ENCODE assay signal across 11 cellular contexts in the genomic region with DNA sequence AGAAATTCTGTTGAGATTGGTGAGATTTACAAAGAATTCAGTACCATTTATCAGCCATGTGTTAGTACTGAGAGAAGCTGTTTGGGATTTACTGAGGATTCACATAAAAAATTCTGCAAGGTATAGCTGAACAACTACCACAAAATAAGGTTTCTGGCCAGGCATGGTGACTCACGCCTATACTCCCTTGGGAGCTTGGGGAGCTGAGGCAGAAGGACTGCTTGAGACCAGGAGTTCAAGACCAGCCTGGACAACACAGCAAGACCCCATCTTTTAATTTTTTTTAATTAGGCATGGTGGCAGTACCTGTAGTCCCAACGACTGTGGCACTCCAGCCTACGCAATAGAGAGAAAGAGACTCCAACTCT.
DNase-seq lines count a peak whose midpoint lies in the region; ATAC-seq and TF ChIP-seq lines count a peak whose summit lies in the region.
"Had no signal": no experiment of that assay in that cellular context is flagged by ENCODE, and none has a peak within 500 bp of the region (broad histone marks: within the 10 kb centered on the region; RNA-seq: fewer than 3 reads in every experiment).

No MANE protein-coding gene starts in this region.

- peaks cover 4% of the 10 kb centered on the region for H3K36me3 Mint-ChIP-seq in central memory CD8-positive, alpha-beta T cell (ENCODE audit: insufficient read depth)
- no peaks in the 10 kb centered on the region for H3K36me3 Mint-ChIP-seq in progenitor cell of endocrine pancreas (ENCODE audit: insufficient read depth)
- H3K36me3 Mint-ChIP-seq: brain had no signal

- CTCF ChIA-PET in RWPE1 (lab: Yijun Ruan, JAX), result interaction anchor here (0.6 to 1.0 kb wide), 4 partner anchors 7 to 130 kb away, joined by 3 to 4 read pairs (median 3); no protein-coding TSS in a partner anchor

- H3K27ac ChIP-seq in RWPE1, result peak overlapping the region; percentile 79

- H3K4me1 Mint-ChIP-seq in central memory CD8-positive, alpha-beta T cell, result peaks cover 27% of the 10 kb centered on the region
- H3K4me1 Mint-ChIP-seq in progenitor cell of endocrine pancreas (ENCODE audit: low read depth), result peaks cover 2% of the 10 kb centered on the region

- DNase-seq in activated CD4-positive, alpha-beta T cell treated with anti-CD3 and anti-CD28 coated beads, Interleukin-2, amount 50 U/mL, for 48 hours, result peak; percentile 40 to 53
- DNase-seq in activated CD4-positive, alpha-beta T cell treated with anti-CD3 and anti-CD28 coated beads for 1 hour, result no peak
- no peak for DNase-seq in RWPE1 (ENCODE audit: low spot score)
- DNase-seq in central memory CD8-positive, alpha-beta T cell (ENCODE audit: low spot score in 2 of 2), result no peak
- DNase-seq in progenitor cell of endocrine pancreas (ENCODE audit: low spot score, unreplicated experiment), result no peak
- DNase-seq in DMS79 (lab: John Stamatoyannopoulos, UW), result no peak
- DNase-seq in NCI-H2081 treated with DMSO at 0.1 percent for 48 hours (lab: John Stamatoyannopoulos, UW), result no peak
- DNase-seq: NCI-H1105 treated with DMSO at 0.1 percent for 48 hours, NCI-H526 treated with DMSO at 0.1 percent for 48 hours had no signal

- no peak for ATAC-seq in central memory CD8-positive, alpha-beta T cell (replicated peaks; ENCODE audit: extremely low read depth, poor library complexity, severe bottlenecking)
- no peak for ATAC-seq in GM19395 (IDR thresholded peaks at IDR 0.05; ENCODE audit: unreplicated experiment)

- no peak for TF ChIP-seq CTCF in RWPE1 (conservative IDR thresholded peaks at IDR 0.05; ENCODE audit: low read depth)
- no peak for TF ChIP-seq CTCF in progenitor cell of endocrine pancreas (IDR thresholded peaks at IDR 0.05; ENCODE audit: unreplicated experiment)

- H3K9me3 Mint-ChIP-seq in central memory CD8-positive, alpha-beta T cell, result no peaks in the 10 kb centered on the region
- no peaks in the 10 kb centered on the region for H3K9me3 Mint-ChIP-seq in progenitor cell of endocrine pancreas (ENCODE audit: low read depth)
- H3K9me3 Mint-ChIP-seq: brain had no signal

- POLR2A ChIA-PET in RWPE1 (lab: Yijun Ruan, JAX; ENCODE audit: low non-redundant PET), result no interaction called here

- no peak overlapping the region for H3K4me3 Mint-ChIP-seq in central memory CD8-positive, alpha-beta T cell
- H3K4me3 Mint-ChIP-seq in progenitor cell of endocrine pancreas (ENCODE audit: low read depth), result no peak overlapping the region
- H3K4me3 Mint-ChIP-seq: brain had no signal

- no peaks in the 10 kb centered on the region for H3K27me3 Mint-ChIP-seq in central memory CD8-positive, alpha-beta T cell
- no peaks in the 10 kb centered on the region for H3K27me3 Mint-ChIP-seq in progenitor cell of endocrine pancreas
- H3K27me3 Mint-ChIP-seq: brain had no signal

- H3K27ac Mint-ChIP-seq in central memory CD8-positive, alpha-beta T cell (ENCODE audit: low read depth), result peak overlapping the region; percentile 16
- H3K27ac Mint-ChIP-seq in progenitor cell of endocrine pancreas, result peak overlapping the region; percentile 56

Comparison
In these comparisons a context has a peak if more than half of its experiments do, and no peak if none do; other contexts are left out.
1. DNase-seq: peak in activated CD4-positive, alpha-beta T cell treated with anti-CD3 and anti-CD28 coated beads, Interleukin-2, amount 50 U/mL, for 48 hours (2 of 2); none in activated CD4-positive, alpha-beta T cell treated with anti-CD3 and anti-CD28 coated beads for 1 hour (single experiment), RWPE1 (single experiment), central memory CD8-positive, alpha-beta T cell (0 of 2), progenitor cell of endocrine pancreas (single experiment), DMS79 (single experiment) and NCI-H2081 treated with DMSO at 0.1 percent for 48 hours (single experiment).